In the genomic region with DNA sequence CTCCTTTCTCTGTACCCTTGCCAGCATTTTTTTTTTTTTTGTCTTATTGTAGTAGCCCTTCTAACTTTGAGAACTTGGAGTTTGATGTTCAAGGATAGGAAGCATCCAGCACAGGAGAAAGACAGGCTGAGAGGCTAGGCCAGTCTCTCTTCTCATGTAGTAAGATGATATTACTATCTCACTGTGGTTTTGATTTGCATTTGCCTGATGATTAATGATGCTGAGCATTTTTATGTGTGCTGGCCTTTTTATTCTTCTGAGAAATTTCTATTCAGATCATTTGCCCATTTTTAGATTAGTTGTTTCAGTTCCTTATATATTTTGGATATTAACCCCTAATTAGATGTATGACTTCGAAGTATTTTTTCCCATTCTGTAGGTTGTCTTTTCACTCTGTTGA, we compare ENCODE assay signal across 18 cellular contexts.
"Had no signal": no experiment of that assay in that cellular context is flagged by ENCODE, and none has a peak within 500 bp of the region (broad histone marks: within the 10 kb centered on the region; RNA-seq: fewer than 3 reads in every experiment).

No MANE protein-coding gene starts in this region.

- H3K9me3 Mint-ChIP-seq: mesothelial cell of epicardium, nephron had no signal

- H3K36me3 Mint-ChIP-seq: activated CD4-positive, alpha-beta memory T cell treated with anti-CD3 and anti-CD28 coated beads for 36 hours; activated naive CD8-positive, alpha-beta T cell treated with anti-CD3 and anti-CD28 coated beads, Interleukin-2, amount 10 ng/mL, durations not matched to agents 7 days and 5 days; mesothelial cell of epicardium had no signal

- DNase-seq: activated CD4-positive, alpha-beta memory T cell treated with anti-CD3 and anti-CD28 coated beads for 36 hours; activated CD4-positive, alpha-beta T cell treated with anti-CD3 and anti-CD28 coated beads for 48 hours; activated effector memory CD4-positive, alpha-beta T cell treated with Interleukin-2 at 50 U/mL for 16 hours; activated naive CD4-positive, alpha-beta T cell treated with anti-CD3 and anti-CD28 coated beads for 36 hours; activated naive CD8-positive, alpha-beta T cell treated with anti-CD3 and anti-CD28 coated beads, Interleukin-2, amount 10 ng/mL, durations not matched to agents 7 days and 5 days; activated T-cell treated with anti-CD3 and anti-CD28 coated beads, Interleukin-2, amount 50 U/mL, for 72 hours; body of pancreas; cortex of kidney; foreskin keratinocyte; left ventricle myocardium inferior; right lobe of liver; stimulated activated CD4-positive, alpha-beta T cell treated with anti-CD3 and anti-CD28 coated beads, Interleukin-15, amount 100 ng/mL, for 24 hours; stimulated activated naive CD4-positive, alpha-beta T cell; SW 1271; T-helper 17 cell; upper lobe of left lung had no signal

- H3K4me1 Mint-ChIP-seq: activated naive CD8-positive, alpha-beta T cell treated with anti-CD3 and anti-CD28 coated beads, Interleukin-2, amount 10 ng/mL, durations not matched to agents 7 days and 5 days; T-helper 17 cell had no signal

- H3K27ac Mint-ChIP-seq: activated CD4-positive, alpha-beta memory T cell treated with anti-CD3 and anti-CD28 coated beads for 36 hours; activated naive CD4-positive, alpha-beta T cell treated with anti-CD3 and anti-CD28 coated beads for 36 hours; activated naive CD8-positive, alpha-beta T cell treated with anti-CD3 and anti-CD28 coated beads, Interleukin-2, amount 10 ng/mL, durations not matched to agents 7 days and 5 days; activated T-cell treated with anti-CD3 and anti-CD28 coated beads, Interleukin-2, amount 50 U/mL, for 72 hours; nephron; T-helper 17 cell had no signal

- H3K27me3 Mint-ChIP-seq: activated CD4-positive, alpha-beta memory T cell treated with anti-CD3 and anti-CD28 coated beads for 36 hours; activated naive CD8-positive, alpha-beta T cell treated with anti-CD3 and anti-CD28 coated beads, Interleukin-2, amount 10 ng/mL, durations not matched to agents 7 days and 5 days; T-helper 17 cell had no signal

- ATAC-seq: activated T-cell treated with anti-CD3 and anti-CD28 coated beads, Interleukin-2, amount 50 U/mL, for 72 hours; body of pancreas; foreskin keratinocyte; right lobe of liver; T-helper 17 cell had no signal

- H3K4me3 Mint-ChIP-seq: activated CD4-positive, alpha-beta memory T cell treated with anti-CD3 and anti-CD28 coated beads for 36 hours; activated naive CD4-positive, alpha-beta T cell treated with anti-CD3 and anti-CD28 coated beads for 36 hours; activated naive CD8-positive, alpha-beta T cell treated with anti-CD3 and anti-CD28 coated beads, Interleukin-2, amount 10 ng/mL, durations not matched to agents 7 days and 5 days; activated T-cell treated with anti-CD3 and anti-CD28 coated beads, Interleukin-2, amount 50 U/mL, for 72 hours; mesothelial cell of epicardium; nephron; T-helper 17 cell had no signal
